ENCODE assay signal across 1 cellular context in the genomic region with DNA sequence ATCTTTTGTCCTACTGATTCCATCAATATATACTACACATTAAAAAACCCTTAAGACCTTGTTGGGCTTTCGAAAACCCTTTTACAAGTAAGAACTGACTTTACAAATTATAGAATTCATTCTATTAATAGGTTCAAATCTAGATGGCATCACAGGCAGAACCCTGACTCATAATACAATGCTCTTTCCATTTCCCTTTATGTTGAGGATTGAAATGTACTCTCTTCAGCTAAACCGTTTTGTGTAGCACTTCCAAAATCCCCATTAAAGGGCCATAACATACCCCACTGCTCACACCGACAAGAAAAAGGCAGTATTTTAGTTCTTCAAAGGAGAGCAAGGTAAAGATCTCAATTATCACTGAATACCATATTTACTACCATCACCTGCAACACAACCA.
TF ChIP-seq lines count a peak whose summit lies in the region.

No MANE protein-coding gene starts in this region.

TF ChIP-seq in IMR-90, 13 proteins besides CTCF, POLR2A, EP300 and RAD21:
- TF ChIP-seq CEBPB (IDR thresholded peaks at IDR 0.05; ENCODE audit: low read depth, low read length), result no peak
- no peak for TF ChIP-seq NFE2L2 (IDR thresholded peaks at IDR 0.05; ENCODE audit: low read depth, low read length)
- no peak for TF ChIP-seq BHLHE40 (IDR thresholded peaks at IDR 0.05; ENCODE audit: low read depth, low read length)
- TF ChIP-seq FOS (IDR thresholded peaks at IDR 0.05; ENCODE audit: low read depth, low read length), result no peak
- TF ChIP-seq CHD1 (IDR thresholded peaks at IDR 0.05; ENCODE audit: low read depth, low read length), result no peak
- no peak for TF ChIP-seq MXI1 (IDR thresholded peaks at IDR 0.05; ENCODE audit: borderline replicate concordance, low read depth, low read length)
- no peak for TF ChIP-seq SMC3 (IDR thresholded peaks at IDR 0.05; ENCODE audit: low read depth, low read length)
- TF ChIP-seq USF2 (IDR thresholded peaks at IDR 0.05; ENCODE audit: low read depth, low read length), result no peak
- TF ChIP-seq ELK1 (IDR thresholded peaks at IDR 0.05; ENCODE audit: borderline replicate concordance, low read depth, low read length), result no peak
- no peak for TF ChIP-seq RFX5 (IDR thresholded peaks at IDR 0.05; ENCODE audit: low read depth, low read length)
- TF ChIP-seq RCOR1 (IDR thresholded peaks at IDR 0.05; ENCODE audit: insufficient replicate concordance, low read length), result no peak
- TF ChIP-seq MAZ (IDR thresholded peaks at IDR 0.05; ENCODE audit: borderline replicate concordance, low read depth, low read length), result no peak
- no peak for TF ChIP-seq MAFK (IDR thresholded peaks at IDR 0.05; ENCODE audit: low read depth, low read length)
